30 cellular contexts compared by ENCODE assay signal in genomic region chr21:16568661-16569060, GRCh38.
"Had no signal": no experiment of that assay in that cellular context is flagged by ENCODE, and none has a peak within 500 bp of the region (broad histone marks: within the 10 kb centered on the region; RNA-seq: fewer than 3 reads in every experiment).

No MANE protein-coding gene starts in this region.

- H3K4me1 Mint-ChIP-seq: activated CD4-positive, alpha-beta memory T cell treated with anti-CD3 and anti-CD28 coated beads, Interleukin-2, amount 10 ng/mL, durations not matched to agents 7 days and 5 days; activated CD4-positive, alpha-beta T cell treated with anti-CD3 and anti-CD28 coated beads, Interleukin-2, amount 10 ng/mL, durations not matched to agents 7 days and 5 days; activated naive CD4-positive, alpha-beta T cell treated with anti-CD3 and anti-CD28 coated beads, Interleukin-2, amount 10 ng/mL, durations not matched to agents 7 days and 5 days; activated naive CD8-positive, alpha-beta T cell treated with anti-CD3 and anti-CD28 coated beads, Interleukin-2, amount 10 ng/mL, durations not matched to agents 7 days and 5 days; stimulated activated effector memory CD8-positive, alpha-beta T cell treated with anti-CD3 and anti-CD28 coated beads, Interleukin-12 subunit alpha, Interleukin-12 subunit beta, amount 100 ng/mL, for 72 hours had no signal

- H3K27me3 ChIP-seq: ascending aorta, cardiac muscle cell, dorsolateral prefrontal cortex, esophagus muscularis mucosa, foreskin keratinocyte, heart right ventricle, upper lobe of left lung had no signal

- DNase-seq: activated CD4-positive, alpha-beta memory T cell treated with anti-CD3 and anti-CD28 coated beads, Interleukin-2, amount 10 ng/mL, durations not matched to agents 7 days and 5 days; activated CD4-positive, alpha-beta T cell treated with anti-CD3 and anti-CD28 coated beads for 1 hour; activated CD4-positive, alpha-beta T cell treated with anti-CD3 and anti-CD28 coated beads, Interleukin-2, amount 10 ng/mL, durations not matched to agents 7 days and 5 days; activated CD8-positive, alpha-beta memory T cell treated with anti-CD3 and anti-CD28 coated beads, Interleukin-2, amount 50 U/mL, for 48 hours; activated gamma-delta T cell; activated naive CD4-positive, alpha-beta T cell treated with anti-CD3 and anti-CD28 coated beads, Interleukin-2, amount 10 ng/mL, durations not matched to agents 7 days and 5 days; activated naive CD8-positive, alpha-beta T cell treated with anti-CD3 and anti-CD28 coated beads, Interleukin-2, amount 10 ng/mL, durations not matched to agents 7 days and 5 days; activated T-cell treated with anti-CD3 and anti-CD28 coated beads, Interleukin-2, amount 50 U/mL, for 24 hours; cerebellar nuclear complex; dorsolateral prefrontal cortex; effector memory CD4-positive, alpha-beta T cell; foreskin keratinocyte; heart right ventricle; left ventricle myocardium superior; mucosa of descending colon; retina; stimulated activated CD4-positive, alpha-beta T cell treated with anti-CD3 and anti-CD28 coated beads, Interleukin-12 subunit alpha, Interleukin-12 subunit beta, amount 100 ng/mL, for 4 hours; stimulated activated CD4-positive, alpha-beta T cell treated with anti-CD3 and anti-CD28 coated beads, Interleukin-4, amount 100 ng/mL, for 1 hour; T-helper 2 cell; upper lobe of left lung had no signal

- H3K4me1 ChIP-seq: foreskin keratinocyte, prostate gland, upper lobe of left lung had no signal

- H3K9me3 Mint-ChIP-seq: activated CD4-positive, alpha-beta T cell treated with anti-CD3 and anti-CD28 coated beads, Interleukin-2, amount 10 ng/mL, durations not matched to agents 7 days and 5 days; activated naive CD8-positive, alpha-beta T cell treated with anti-CD3 and anti-CD28 coated beads, Interleukin-2, amount 10 ng/mL, durations not matched to agents 7 days and 5 days; activated T-cell treated with anti-CD3 and anti-CD28 coated beads, Interleukin-2, amount 50 U/mL, for 24 hours; brain; stimulated activated naive CD8-positive, alpha-beta T cell treated with anti-CD3 and anti-CD28 coated beads, Interleukin-15, Interleukin-2, amounts not matched to agents 100 ng/mL and 50 ng/mL, for 24 hours had no signal

- H3K4me3 Mint-ChIP-seq: activated CD4-positive, alpha-beta memory T cell treated with anti-CD3 and anti-CD28 coated beads, Interleukin-2, amount 10 ng/mL, durations not matched to agents 7 days and 5 days; activated CD4-positive, alpha-beta T cell treated with anti-CD3 and anti-CD28 coated beads, Interleukin-2, amount 10 ng/mL, durations not matched to agents 7 days and 5 days; activated naive CD4-positive, alpha-beta T cell treated with anti-CD3 and anti-CD28 coated beads, Interleukin-2, amount 10 ng/mL, durations not matched to agents 7 days and 5 days; activated naive CD8-positive, alpha-beta T cell treated with anti-CD3 and anti-CD28 coated beads, Interleukin-2, amount 10 ng/mL, durations not matched to agents 7 days and 5 days; activated T-cell treated with anti-CD3 and anti-CD28 coated beads, Interleukin-2, amount 50 U/mL, for 24 hours; natural killer cell treated with Interleukin-12 subunit alpha and Interleukin-12 subunit beta and Interleukin-15 and Interleukin-18, amount 100 ng/mL, for 72 hours; stimulated activated effector memory CD8-positive, alpha-beta T cell treated with anti-CD3 and anti-CD28 coated beads, Interleukin-12 subunit alpha, Interleukin-12 subunit beta, amount 100 ng/mL, for 72 hours; stimulated activated naive CD8-positive, alpha-beta T cell treated with anti-CD3 and anti-CD28 coated beads, Interleukin-15, Interleukin-2, amounts not matched to agents 100 ng/mL and 50 ng/mL, for 24 hours had no signal

- H3K27me3 Mint-ChIP-seq: activated CD4-positive, alpha-beta memory T cell treated with anti-CD3 and anti-CD28 coated beads, Interleukin-2, amount 10 ng/mL, durations not matched to agents 7 days and 5 days; activated CD4-positive, alpha-beta T cell treated with anti-CD3 and anti-CD28 coated beads, Interleukin-2, amount 10 ng/mL, durations not matched to agents 7 days and 5 days; activated naive CD4-positive, alpha-beta T cell treated with anti-CD3 and anti-CD28 coated beads, Interleukin-2, amount 10 ng/mL, durations not matched to agents 7 days and 5 days; activated naive CD8-positive, alpha-beta T cell treated with anti-CD3 and anti-CD28 coated beads, Interleukin-2, amount 10 ng/mL, durations not matched to agents 7 days and 5 days; activated T-cell treated with anti-CD3 and anti-CD28 coated beads, Interleukin-2, amount 50 U/mL, for 24 hours; brain; natural killer cell treated with Interleukin-12 subunit alpha and Interleukin-12 subunit beta and Interleukin-15 and Interleukin-18, amount 100 ng/mL, for 72 hours; stimulated activated naive CD8-positive, alpha-beta T cell treated with anti-CD3 and anti-CD28 coated beads, Interleukin-15, Interleukin-2, amounts not matched to agents 100 ng/mL and 50 ng/mL, for 24 hours had no signal

- H3K36me3 ChIP-seq: ascending aorta, cardiac muscle cell, esophagus muscularis mucosa, prostate gland, upper lobe of left lung had no signal

- H3K9me3 ChIP-seq: ascending aorta, esophagus muscularis mucosa, mucosa of descending colon, prostate gland, upper lobe of left lung had no signal

- H3K27ac ChIP-seq: ascending aorta, cardiac muscle cell, coronary artery, esophagus muscularis mucosa, foreskin keratinocyte, heart right ventricle, prostate gland, skin epidermis, upper lobe of left lung had no signal

- H3K27ac Mint-ChIP-seq: activated CD4-positive, alpha-beta memory T cell treated with anti-CD3 and anti-CD28 coated beads, Interleukin-2, amount 10 ng/mL, durations not matched to agents 7 days and 5 days; activated CD4-positive, alpha-beta T cell treated with anti-CD3 and anti-CD28 coated beads, Interleukin-2, amount 10 ng/mL, durations not matched to agents 7 days and 5 days; activated naive CD4-positive, alpha-beta T cell treated with anti-CD3 and anti-CD28 coated beads, Interleukin-2, amount 10 ng/mL, durations not matched to agents 7 days and 5 days; activated naive CD8-positive, alpha-beta T cell treated with anti-CD3 and anti-CD28 coated beads, Interleukin-2, amount 10 ng/mL, durations not matched to agents 7 days and 5 days; activated T-cell treated with anti-CD3 and anti-CD28 coated beads, Interleukin-2, amount 50 U/mL, for 24 hours; natural killer cell treated with Interleukin-12 subunit alpha and Interleukin-12 subunit beta and Interleukin-15 and Interleukin-18, amount 100 ng/mL, for 72 hours; stimulated activated effector memory CD8-positive, alpha-beta T cell treated with anti-CD3 and anti-CD28 coated beads, Interleukin-12 subunit alpha, Interleukin-12 subunit beta, amount 100 ng/mL, for 72 hours; stimulated activated naive CD8-positive, alpha-beta T cell treated with anti-CD3 and anti-CD28 coated beads, Interleukin-15, Interleukin-2, amounts not matched to agents 100 ng/mL and 50 ng/mL, for 24 hours had no signal

- H3K36me3 Mint-ChIP-seq: activated naive CD4-positive, alpha-beta T cell treated with anti-CD3 and anti-CD28 coated beads, Interleukin-2, amount 10 ng/mL, durations not matched to agents 7 days and 5 days; activated naive CD8-positive, alpha-beta T cell treated with anti-CD3 and anti-CD28 coated beads, Interleukin-2, amount 10 ng/mL, durations not matched to agents 7 days and 5 days; natural killer cell treated with Interleukin-12 subunit alpha and Interleukin-12 subunit beta and Interleukin-15 and Interleukin-18, amount 100 ng/mL, for 72 hours; stimulated activated effector memory CD8-positive, alpha-beta T cell treated with anti-CD3 and anti-CD28 coated beads, Interleukin-12 subunit alpha, Interleukin-12 subunit beta, amount 100 ng/mL, for 72 hours had no signal

- H3K4me3 ChIP-seq: ascending aorta, cardiac muscle cell, coronary artery, dorsolateral prefrontal cortex, esophagus muscularis mucosa, heart right ventricle, mucosa of descending colon, prostate gland, skin epidermis, upper lobe of left lung had no signal
